1 cellular context compared by ENCODE assay signal in the genomic region with DNA sequence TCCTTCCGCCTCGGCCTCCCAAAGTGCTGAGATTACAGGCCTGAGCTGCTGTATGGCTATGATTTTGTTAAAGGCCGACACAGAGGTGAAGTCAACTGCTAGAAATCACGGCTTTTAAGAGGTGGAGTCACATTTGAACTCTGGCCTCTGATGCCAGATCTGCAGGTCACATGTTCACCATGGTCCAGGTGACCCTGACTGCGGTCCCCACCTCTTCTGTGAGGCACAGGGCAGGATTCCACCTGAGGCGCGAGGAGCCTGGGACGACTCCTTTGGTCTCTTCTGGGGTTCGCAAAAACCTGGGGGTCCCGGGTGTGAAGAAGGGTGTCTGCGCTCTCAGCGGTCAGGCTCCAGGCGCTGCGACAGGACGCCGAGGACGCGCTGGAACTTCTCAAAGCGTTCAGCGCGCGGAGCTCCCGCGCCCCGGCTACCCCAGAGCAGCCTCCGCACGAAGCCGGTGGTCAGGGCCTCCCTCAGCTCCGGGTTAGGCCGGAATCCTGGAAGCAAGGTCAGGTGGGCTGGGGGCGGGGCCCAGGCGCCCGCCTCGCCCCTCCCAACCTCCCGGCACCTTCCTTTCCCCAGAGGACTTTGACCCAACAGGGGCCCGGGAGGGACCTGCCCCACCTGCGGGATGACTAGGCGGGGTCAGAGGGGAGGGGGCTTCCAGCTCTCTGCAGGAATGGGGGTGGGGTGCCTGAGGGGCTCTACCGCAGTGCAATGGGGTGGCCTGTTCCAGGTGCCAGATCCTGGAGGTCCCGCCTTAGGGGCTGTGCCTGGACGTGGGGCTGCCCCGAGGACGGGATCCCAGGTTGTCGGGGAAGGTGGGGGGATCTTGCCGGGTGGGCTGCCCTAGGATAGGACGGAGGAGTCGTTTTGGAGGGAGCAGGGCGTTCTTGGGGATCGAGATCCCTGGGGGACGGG.
TF ChIP-seq lines count a peak whose summit lies in the region.

No MANE protein-coding gene starts in this region.

TF ChIP-seq in H1, 55 proteins besides CTCF, POLR2A, EP300 and RAD21:
- TF ChIP-seq TAF7 (optimal IDR thresholded peaks at IDR 0.05; ENCODE audit: borderline replicate concordance, low read depth, low read length) = peak; percentile 63
- peak; percentile 54; the same call in 1 of the 2 replicates for TF ChIP-seq TBP (IDR thresholded peaks at IDR 0.05; ENCODE audit: low read depth, low read length)
- TF ChIP-seq NRF1 (IDR thresholded peaks at IDR 0.05; ENCODE audit: low read depth, low read length) = no peak
- TF ChIP-seq CEBPB (IDR thresholded peaks at IDR 0.05; ENCODE audit: low read depth, low read length) = no peak
- 0 out of 2 replicates have a peak, but pooled peaks have one; percentile 53 for TF ChIP-seq SP1 (IDR thresholded peaks at IDR 0.05; ENCODE audit: low read depth, low read length)
- TF ChIP-seq, protein P1, sequence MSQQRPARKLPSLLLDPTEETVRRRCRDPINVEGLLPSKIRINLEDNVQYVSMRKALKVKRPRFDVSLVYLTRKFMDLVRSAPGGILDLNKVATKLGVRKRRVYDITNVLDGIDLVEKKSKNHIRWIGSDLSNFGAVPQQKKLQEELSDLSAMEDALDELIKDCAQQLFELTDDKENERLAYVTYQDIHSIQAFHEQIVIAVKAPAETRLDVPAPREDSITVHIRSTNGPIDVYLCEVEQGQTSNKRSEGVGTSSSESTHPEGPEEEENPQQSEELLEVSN (IDR thresholded peaks at IDR 0.05) = peak; percentile 71
- TF ChIP-seq TAF1 (IDR thresholded peaks at IDR 0.05; ENCODE audit: low read depth, low read length) = peak; percentile 59
- TF ChIP-seq, protein P2, sequence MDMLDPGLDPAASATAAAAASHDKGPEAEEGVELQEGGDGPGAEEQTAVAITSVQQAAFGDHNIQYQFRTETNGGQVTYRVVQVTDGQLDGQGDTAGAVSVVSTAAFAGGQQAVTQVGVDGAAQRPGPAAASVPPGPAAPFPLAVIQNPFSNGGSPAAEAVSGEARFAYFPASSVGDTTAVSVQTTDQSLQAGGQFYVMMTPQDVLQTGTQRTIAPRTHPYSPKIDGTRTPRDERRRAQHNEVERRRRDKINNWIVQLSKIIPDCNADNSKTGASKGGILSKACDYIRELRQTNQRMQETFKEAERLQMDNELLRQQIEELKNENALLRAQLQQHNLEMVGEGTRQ (IDR thresholded peaks at IDR 0.05; ENCODE audit: low read length) = peak; percentile 73
- no peak for TF ChIP-seq NANOG (IDR thresholded peaks at IDR 0.05; ENCODE audit: insufficient read depth, low read depth, low read length, poor library complexity, severe bottlenecking)
- no peak for TF ChIP-seq FOSL1 (IDR thresholded peaks at IDR 0.05; ENCODE audit: insufficient read depth, low read depth, low read length)
- TF ChIP-seq TEAD4 (IDR thresholded peaks at IDR 0.05; ENCODE audit: low read depth, low read length) = 0 out of 2 replicates have a peak, but pooled peaks have one; percentile 4
- TF ChIP-seq RBBP5 (IDR thresholded peaks at IDR 0.05; ENCODE audit: borderline replicate concordance, low read depth, low read length) = no peak; the same call in none of the 2 replicates
- TF ChIP-seq, protein P3, sequence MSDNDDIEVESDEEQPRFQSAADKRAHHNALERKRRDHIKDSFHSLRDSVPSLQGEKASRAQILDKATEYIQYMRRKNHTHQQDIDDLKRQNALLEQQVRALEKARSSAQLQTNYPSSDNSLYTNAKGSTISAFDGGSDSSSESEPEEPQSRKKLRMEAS (IDR thresholded peaks at IDR 0.05) = peak; percentile 44
- no peak for TF ChIP-seq SRF (IDR thresholded peaks at IDR 0.05; ENCODE audit: low read depth, low read length)
- TF ChIP-seq SP2 (IDR thresholded peaks at IDR 0.05; ENCODE audit: low read length) = no peak
- no peak for TF ChIP-seq POU5F1 (IDR thresholded peaks at IDR 0.05; ENCODE audit: low read depth, low read length)
- TF ChIP-seq ASH2L (IDR thresholded peaks at IDR 0.05; ENCODE audit: low read length) = peak; percentile 5
- no peak; the same call in 1 of the 2 replicates for TF ChIP-seq SP4 (IDR thresholded peaks at IDR 0.05; ENCODE audit: low read length)
- no peak for TF ChIP-seq SAP30 (IDR thresholded peaks at IDR 0.05; ENCODE audit: insufficient read depth, insufficient replicate concordance, low read length)
- 0 out of 4 replicates have a peak, but pooled peaks have one; percentile 18 to 24 for TF ChIP-seq SIN3A (conservative IDR thresholded peaks at IDR 0.05 in 1 of 2, IDR thresholded peaks at IDR 0.05 in 1 of 2; ENCODE audit: low read depth in 1 of 2, low read length in 2 of 2)
- no peak for TF ChIP-seq RXRA (IDR thresholded peaks at IDR 0.05; ENCODE audit: insufficient read depth, low read depth, low read length)
